ENCODE assay signal across 11 cellular contexts in the genomic region with DNA sequence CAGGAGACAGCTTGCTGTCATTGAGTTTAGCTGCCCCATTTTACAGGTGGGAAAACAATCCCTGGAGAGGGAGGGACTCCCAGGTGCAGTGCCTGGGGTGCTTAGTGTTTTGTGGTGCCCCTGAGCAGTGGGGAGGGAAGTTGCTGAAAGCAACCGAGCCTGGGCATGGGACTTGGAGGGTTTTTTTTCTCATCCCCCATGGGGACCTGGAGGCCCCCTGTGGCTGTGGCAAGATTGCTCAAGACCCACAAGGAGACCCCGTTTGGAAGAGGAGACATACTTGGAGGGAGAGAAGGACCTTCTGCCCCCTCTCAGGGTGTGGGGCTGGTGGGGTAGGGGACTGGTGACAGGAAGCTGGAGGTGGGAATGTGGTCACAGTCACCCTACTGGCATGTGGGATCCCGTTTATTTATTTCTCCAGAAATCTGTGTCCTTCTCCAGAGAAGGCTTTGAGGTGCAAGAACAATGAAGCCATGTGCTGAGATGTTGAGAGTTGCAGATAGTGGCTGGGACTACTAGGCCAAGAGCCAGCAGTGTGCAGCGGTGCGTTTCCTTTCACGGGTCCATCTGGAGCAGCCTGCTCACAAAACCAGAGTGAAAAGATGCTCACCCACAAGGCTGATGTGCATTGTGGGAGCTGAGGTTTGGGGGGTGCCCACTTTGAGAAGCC. TPM values are rescaled to one million over a fixed set of nuclear protein-coding genes. Genes with fewer than 3 reads are reported as not detected.
DNase-seq lines count a peak whose midpoint lies in the region; ATAC-seq and TF ChIP-seq lines count a peak whose summit lies in the region.
"Had no signal": no experiment of that assay in that cellular context is flagged by ENCODE, and none has a peak within 500 bp of the region (broad histone marks: within the 10 kb centered on the region; RNA-seq: fewer than 3 reads in every experiment).

No MANE protein-coding gene starts in this region.

- no peaks in the 10 kb centered on the region for H3K27me3 ChIP-seq in DND-41 (ENCODE audit: insufficient read depth, low read length, poor library complexity)
- H3K27me3 ChIP-seq in SJSA1 (replicated peaks): no peaks in the 10 kb centered on the region
- H3K27me3 ChIP-seq: foreskin keratinocyte had no signal

- no peak overlapping the region for H3K4me3 Mint-ChIP-seq in nephron
- H3K4me3 Mint-ChIP-seq: activated naive CD4-positive, alpha-beta T cell treated with anti-CD3 and anti-CD28 coated beads, Interleukin-2, amount 50 U/mL, for 24 hours had no signal

- no peak overlapping the region for H3K4me3 ChIP-seq in DND-41 (ENCODE audit: low read depth in 1 of 2, low read length in 2 of 2)
- no peak overlapping the region for H3K4me3 ChIP-seq in HEK293 (ENCODE audit: low read depth, low read length)
- H3K4me3 ChIP-seq in SJSA1: no peak overlapping the region

- no peaks in the 10 kb centered on the region for H3K27me3 Mint-ChIP-seq in nephron (ENCODE audit: low read depth)
- H3K27me3 Mint-ChIP-seq: activated naive CD4-positive, alpha-beta T cell treated with anti-CD3 and anti-CD28 coated beads, Interleukin-2, amount 50 U/mL, for 24 hours had no signal

- H3K27ac Mint-ChIP-seq in nephron: peak overlapping the region; percentile 35 to 71 (median 59)
- H3K27ac Mint-ChIP-seq: activated naive CD4-positive, alpha-beta T cell treated with anti-CD3 and anti-CD28 coated beads, Interleukin-2, amount 50 U/mL, for 24 hours had no signal

- no peaks in the 10 kb centered on the region for H3K9me3 Mint-ChIP-seq in nephron
- H3K9me3 Mint-ChIP-seq: activated naive CD4-positive, alpha-beta T cell treated with anti-CD3 and anti-CD28 coated beads, Interleukin-2, amount 50 U/mL, for 24 hours had no signal

- H3K4me1 ChIP-seq in DND-41 (ENCODE audit: insufficient read depth, low read length) (no peaks in the 10 kb centered on the region; the same call in 1 of the 2 replicates), HEK293 (ENCODE audit: control insufficient read depth, insufficient read depth, low read length) (no peaks in the 10 kb centered on the region), SJSA1 (replicated peaks) (peaks cover 39% of the 10 kb centered on the region)
- H3K4me1 ChIP-seq: foreskin keratinocyte had no signal

- H3K36me3 Mint-ChIP-seq in nephron (ENCODE audit: low read depth): peaks cover 8% of the 10 kb centered on the region
- H3K36me3 Mint-ChIP-seq: activated naive CD4-positive, alpha-beta T cell treated with anti-CD3 and anti-CD28 coated beads, Interleukin-2, amount 50 U/mL, for 24 hours had no signal

- H3K9me3 ChIP-seq in DND-41 (ENCODE audit: insufficient read depth, low read length, severe bottlenecking) (no peaks in the 10 kb centered on the region), HEK293 (ENCODE audit: control insufficient read depth, insufficient read depth, low read depth, low read length) (no peaks in the 10 kb centered on the region), SJSA1 (replicated peaks) (no peaks in the 10 kb centered on the region)

- peaks cover 92% of the 10 kb centered on the region for H4K20me1 ChIP-seq in DND-41 (ENCODE audit: insufficient read depth, low read length)

- no peak overlapping the region for H3K4me2 ChIP-seq in DND-41 (ENCODE audit: insufficient read depth, low read length)

- no peak overlapping the region for H3K9ac ChIP-seq in DND-41 (ENCODE audit: low read depth, low read length)

- ATAC-seq in DND-41 (ENCODE audit: insufficient read depth, low read depth) (peak; percentile 30; the same call in 1 of the 3 replicates), HG02610 (IDR thresholded peaks at IDR 0.05; ENCODE audit: unreplicated experiment) (no peak), GM18498 (IDR thresholded peaks at IDR 0.05; ENCODE audit: unreplicated experiment) (no peak)
- ATAC-seq: foreskin keratinocyte had no signal

- TF ChIP-seq CTCF in DND-41 (IDR thresholded peaks at IDR 0.05; ENCODE audit: borderline replicate concordance, extremely low read depth, low read length, poor library complexity, severe bottlenecking) (no peak), HEK293 (tag by site-specific recombination; IDR thresholded peaks at IDR 0.05) (no peak), nephron (IDR thresholded peaks at IDR 0.05; ENCODE audit: unreplicated experiment in 3 of 3) (no peak)

- no peak overlapping the region for H2AFZ ChIP-seq in DND-41 (ENCODE audit: low read depth, low read length)

- CTCF ChIA-PET in HEK293 (lab: Yijun Ruan, JAX): interaction anchor here (1.3 kb wide), 1 partner anchor 105 kb away, joined by 3 read pairs; no protein-coding TSS in a partner anchor

- H3K4me1 Mint-ChIP-seq in nephron: peaks cover 65% of the 10 kb centered on the region

- POLR2A ChIA-PET in HEK293 (lab: Yijun Ruan, JAX): no interaction called here

- DNase-seq in DND-41 (peak; percentile 18), SJSA1 (ENCODE audit: low read depth in 1 of 2, low spot score in 2 of 2) (peak; percentile 71), anterior cingulate cortex (lab: John Stamatoyannopoulos, UW) (no peak), AG08395 (ENCODE audit: low spot score) (no peak)
- DNase-seq: foreskin keratinocyte, NCI-H2029 had no signal

- H3K79me2 ChIP-seq in DND-41 (ENCODE audit: insufficient read depth, low read length): peaks cover 96% of the 10 kb centered on the region

- no peak overlapping the region for H3K27ac ChIP-seq in DND-41 (ENCODE audit: low read length)
- no peak overlapping the region for H3K27ac ChIP-seq in HEK293 (ENCODE audit: extremely low read depth, low read depth, low read length)
- peak overlapping the region; percentile 72 for H3K27ac ChIP-seq in SJSA1
- H3K27ac ChIP-seq: foreskin keratinocyte had no signal

- peaks cover 4% of the 10 kb centered on the region; the same call in 1 of the 2 replicates for H3K36me3 ChIP-seq in DND-41 (ENCODE audit: insufficient read depth, low read length)
- no peaks in the 10 kb centered on the region for H3K36me3 ChIP-seq in HEK293 (ENCODE audit: control insufficient read depth in 2 of 2, insufficient read depth in 1 of 2, low read length in 2 of 2)
- peaks cover 35% of the 10 kb centered on the region for H3K36me3 ChIP-seq in SJSA1

TF ChIP-seq in HEK293, 187 proteins besides CTCF, POLR2A, EP300 and RAD21:
- TF ChIP-seq ZNF426 (tag by site-specific recombination; IDR thresholded peaks at IDR 0.05) (no peak), GLIS1 (tag by site-specific recombination; IDR thresholded peaks at IDR 0.05) (peak; percentile 35; the same call in 1 of the 2 replicates), ZIC2 (tag by site-specific recombination; IDR thresholded peaks at IDR 0.05) (peak; percentile 38; the same call in 1 of the 2 replicates)
TF ChIP-seq in HEK293: peak in this region for 2.

RNA-seq across cellular contexts. Expression of gene ZMIZ1, which starts 21.5 kb away (rescaled TPM):
- total RNA-seq in SJSA1 (2014; rRNA removed; shearing (Covaris generic)): 13.5 and 22.3 TPM in 2 replicates

Comparison
In these comparisons a context has a peak if more than half of its experiments do, and no peak if none do; other contexts are left out.
1. DNase-seq: peak in DND-41 (single experiment) and SJSA1 (2 of 2); none in anterior cingulate cortex (0 of 58) and AG08395 (single experiment).